8 cellular contexts compared by ENCODE assay signal in genomic region chr17:47970725-47971511, GRCh38. TPM values are rescaled to one million over a fixed set of nuclear protein-coding genes. Genes with fewer than 3 reads are reported as not detected.
DNase-seq lines count a peak whose midpoint lies in the region; FAIRE-seq and TF ChIP-seq lines count a peak whose summit lies in the region.

A gene with protein sequence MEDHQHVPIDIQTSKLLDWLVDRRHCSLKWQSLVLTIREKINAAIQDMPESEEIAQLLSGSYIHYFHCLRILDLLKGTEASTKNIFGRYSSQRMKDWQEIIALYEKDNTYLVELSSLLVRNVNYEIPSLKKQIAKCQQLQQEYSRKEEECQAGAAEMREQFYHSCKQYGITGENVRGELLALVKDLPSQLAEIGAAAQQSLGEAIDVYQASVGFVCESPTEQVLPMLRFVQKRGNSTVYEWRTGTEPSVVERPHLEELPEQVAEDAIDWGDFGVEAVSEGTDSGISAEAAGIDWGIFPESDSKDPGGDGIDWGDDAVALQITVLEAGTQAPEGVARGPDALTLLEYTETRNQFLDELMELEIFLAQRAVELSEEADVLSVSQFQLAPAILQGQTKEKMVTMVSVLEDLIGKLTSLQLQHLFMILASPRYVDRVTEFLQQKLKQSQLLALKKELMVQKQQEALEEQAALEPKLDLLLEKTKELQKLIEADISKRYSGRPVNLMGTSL (plus strand): TSS chr17:47971113. CDS start chr17:47971147, 34 bp downstream.

- no peak for TF ChIP-seq EP300 in stomach (IDR thresholded peaks at IDR 0.05)

- H3K9me3 Mint-ChIP-seq in nephron progenitor cell: peaks cover 3% of the 10 kb centered on the region

- peaks cover 8% of the 10 kb centered on the region for H3K27me3 Mint-ChIP-seq in nephron progenitor cell (ENCODE audit: low read depth, poor library complexity)

- no peaks in the 10 kb centered on the region for H3K9me3 ChIP-seq in Loucy (ENCODE audit: insufficient read depth, low read depth, low read length)
- no peaks in the 10 kb centered on the region for H3K9me3 ChIP-seq in stomach

- H3K4me1 ChIP-seq in Loucy (ENCODE audit: insufficient read depth, low read length, poor library complexity, severe bottlenecking) (peaks cover 28% of the 10 kb centered on the region), stomach (peaks cover 17 to 49% (median 39%) of the 10 kb centered on the region in 4 donors)

- H3K36me3 ChIP-seq in Loucy (ENCODE audit: insufficient read depth, low read length) (peaks cover 16% of the 10 kb centered on the region; the same call in 1 of the 2 replicates), stomach (peaks cover 24 to 31% (median 28%) of the 10 kb centered on the region in 4 donors)

- H3K27ac ChIP-seq in stomach: peak within 1 kb of the TSS; percentile 90 to 93 (median 92)

- 0 out of 2 replicates have a peak, but pooled peaks cover 3% of the 10 kb centered on the region for H3F3A ChIP-seq in Loucy (ENCODE audit: low read depth)

- peak; percentile 71 for TF ChIP-seq CTCF in Loucy (conservative IDR thresholded peaks at IDR 0.05; ENCODE audit: low read length)
- TF ChIP-seq CTCF in fibroblast of the aortic adventitia (IDR thresholded peaks at IDR 0.05; ENCODE audit: insufficient read depth, low read length): peak; percentile 95
- peak; percentile 97 for TF ChIP-seq CTCF in nephron progenitor cell (IDR thresholded peaks at IDR 0.05)
- TF ChIP-seq CTCF in stomach (IDR thresholded peaks at IDR 0.05): peak in 6 of 7 experiments; percentile 86 to 99 (median 96)

- H3K4me3 Mint-ChIP-seq in nephron progenitor cell: peak within 1 kb of the TSS; percentile 89

- TF ChIP-seq POLR2A in H54 (IDR thresholded peaks at IDR 0.05; ENCODE audit: low read depth, low read length) (peak; percentile 81), stomach (IDR thresholded peaks at IDR 0.05) (peak in 2 of 4 donors; percentile 63 to 78)

- intact Hi-C loops in stomach (cut with DNase I; ENCODE audit: low total_unique reads): no loop called here

- peak within 1 kb of the TSS; percentile 96 for H2AFZ ChIP-seq in Loucy (ENCODE audit: low read length)

- peak within 1 kb of the TSS; percentile 90 for H3K27ac Mint-ChIP-seq in nephron progenitor cell

- no peaks in the 10 kb centered on the region for H4K20me1 ChIP-seq in Loucy (ENCODE audit: insufficient read depth, low read length, poor library complexity, severe bottlenecking)

- peak; percentile 100 for DNase-seq in ELR (ENCODE audit: low read depth)
- DNase-seq in H54 (ENCODE audit: insufficient read length, low spot score): peak; percentile 96
- DNase-seq in SHP77 (lab: John Stamatoyannopoulos, UW): peak; percentile 99 to 100
- peak; percentile 100 for DNase-seq in activated effector memory CD4-positive, alpha-beta T cell treated with anti-CD3 and anti-CD28 coated beads, Interleukin-2, amount 50 U/mL, for 16 hours
- peak; percentile 98 for DNase-seq in fibroblast of the aortic adventitia (ENCODE audit: low read depth)
- peak; percentile 100 for DNase-seq in nephron progenitor cell
- peak; percentile 100 for DNase-seq in stomach

- H3K4me3 ChIP-seq in Loucy (ENCODE audit: low read length, poor library complexity, severe bottlenecking) (peak within 1 kb of the TSS; percentile 99), fibroblast of the aortic adventitia (ENCODE audit: low read depth, low read length) (peak within 1 kb of the TSS; percentile 99), stomach (peak within 1 kb of the TSS; percentile 91 to 98 (median 92))

- peaks cover 34% of the 10 kb centered on the region for H3K79me2 ChIP-seq in Loucy (ENCODE audit: insufficient read depth, low read length)

- H3K9ac ChIP-seq in Loucy (ENCODE audit: low read depth, low read length, poor library complexity, severe bottlenecking): peak within 1 kb of the TSS; percentile 95

- FAIRE-seq in H54 (lab: Jason Lieb, UNC): peak; percentile 79

- H3K36me3 Mint-ChIP-seq in nephron progenitor cell (ENCODE audit: low read depth): peaks cover 22% of the 10 kb centered on the region

- peaks cover 39% of the 10 kb centered on the region for H3K4me1 Mint-ChIP-seq in nephron progenitor cell

- H3K27me3 ChIP-seq in Loucy (ENCODE audit: insufficient read depth, low read length, poor library complexity, severe bottlenecking) (no peaks in the 10 kb centered on the region), stomach (no peaks in the 10 kb centered on the region)

- H3K4me2 ChIP-seq in Loucy (ENCODE audit: low read depth, low read length, poor library complexity, severe bottlenecking): peak within 1 kb of the TSS; percentile 80

- WGBS in stomach, 5 donors: 0 to 1% (median 0%) methylated on average over 46 to 63 of the region's 63 CpGs

- no peaks in the 10 kb centered on the region for H3K9me2 ChIP-seq in Loucy (replicated peaks; ENCODE audit: low read depth, low read length)

RNA-seq across cellular contexts. Expression of the gene that starts here (rescaled TPM):
- total RNA-seq in fibroblast of the aortic adventitia (ENCODE audit: low replicate concordance) (49.5 and 109 TPM in 2 replicates), stomach (100 to 1,000 TPM; 101 to 682 (median 474) TPM)
- polyA plus RNA-seq in stomach: 100 to 1,000 TPM; 155 to 300 (median 242) TPM

Comparison
In these comparisons a context has a peak if more than half of its experiments do, and no peak if none do; other contexts are left out.
1. Peak in every context shown above with its lines: DNase-seq, H3K4me3 ChIP-seq and H3K27ac ChIP-seq.